Comparison of ENCODE assay signal across 23 cellular contexts in genomic region chr17:45977506-45977824, GRCh38. TPM values are rescaled to one million over a fixed set of nuclear protein-coding genes. Genes with fewer than 3 reads are reported as not detected.
"Had no signal": no experiment of that assay in that cellular context is flagged by ENCODE, and none has a peak within 500 bp of the region (broad histone marks: within the 10 kb centered on the region; RNA-seq: fewer than 3 reads in every experiment).

No MANE protein-coding gene starts in this region.

- H3K27ac ChIP-seq: brain microvascular endothelial cell, cardiac muscle cell had no signal

- H3K36me3 ChIP-seq: brain microvascular endothelial cell, cardiac muscle cell had no signal

- H3K4me3 ChIP-seq: cardiac muscle cell had no signal

- DNase-seq: activated CD4-positive, alpha-beta memory T cell treated with anti-CD3 and anti-CD28 coated beads for 36 hours; activated CD4-positive, alpha-beta T cell treated with anti-CD3 and anti-CD28 coated beads, Interleukin-2, amount 10 ng/mL, durations not matched to agents 7 days and 5 days; activated CD4-positive, CD25-positive, alpha-beta regulatory T cell; activated gamma-delta T cell; activated naive CD4-positive, alpha-beta T cell treated with anti-CD3 and anti-CD28 coated beads for 36 hours; activated T-cell treated with anti-CD3 and anti-CD28 coated beads, Interleukin-2, amount 50 U/mL, for 4 hours; amygdala; cerebellar nuclear complex; MM.1S; NCI-H1105 treated with DMSO at 0.1 percent for 48 hours; NCI-H1436 treated with DMSO at 0.1 percent for 48 hours; NCI-H187; NCI-H2081; NCI-H446; NCI-H524; SIG-M5; T-helper 17 cell; T-helper 9 cell had no signal

- H3K27me3 ChIP-seq: brain microvascular endothelial cell, cardiac muscle cell had no signal

RNA-seq across cellular contexts. Expression of gene STH, which starts 21.6 kb away (rescaled TPM):
- total RNA-seq: activated CD4-positive, alpha-beta memory T cell treated with anti-CD3 and anti-CD28 coated beads for 36 hours; activated CD4-positive, alpha-beta T cell treated with anti-CD3 and anti-CD28 coated beads, Interleukin-2, amount 10 ng/mL, durations not matched to agents 7 days and 5 days; activated naive CD4-positive, alpha-beta T cell treated with anti-CD3 and anti-CD28 coated beads for 36 hours; activated T-cell treated with anti-CD3 and anti-CD28 coated beads, Interleukin-2, amount 50 U/mL, for 4 hours; activated T-helper 17 cell treated with anti-CD3 and anti-CD28 coated beads, Interleukin-2, amount 50 U/mL, for 72 hours; cardiac muscle cell; OCI-LY7; RPMI7951; T-helper 17 cell had no signal
